In genomic region chrX:40082447-40083119, GRCh38 we compare ENCODE assay signal across 1 cellular context.
TF ChIP-seq lines count a peak whose summit lies in the region.

No MANE protein-coding gene starts in this region.

TF ChIP-seq in GM23338, 12 proteins besides CTCF, POLR2A, EP300 and RAD21 (continued from another document):
- TF ChIP-seq REST (IDR thresholded peaks at IDR 0.05; ENCODE audit: unreplicated experiment): no peak
